ENCODE assay signal across 33 cellular contexts in genomic region chr3:113300596-113300995, GRCh38.
"Had no signal": no experiment of that assay in that cellular context is flagged by ENCODE, and none has a peak within 500 bp of the region (broad histone marks: within the 10 kb centered on the region; RNA-seq: fewer than 3 reads in every experiment).

No MANE protein-coding gene starts in this region.

- DNase-seq: activated B cell treated with CpG ODN at 0.5 μM for 24 hours; activated CD4-positive, alpha-beta memory T cell treated with anti-CD3 and anti-CD28 coated beads for 36 hours; activated CD4-positive, alpha-beta T cell treated with anti-CD3 and anti-CD28 coated beads for 4 hours; activated CD4-positive, alpha-beta T cell treated with anti-CD3 and anti-CD28 coated beads, Interleukin-2, amount 10 ng/mL, durations not matched to agents 24 days and 14 days; activated CD4-positive, alpha-beta T cell treated with anti-CD3 and anti-CD28 coated beads, Interleukin-2, amount 50 U/mL, for 1 hour; activated CD4-positive, alpha-beta T cell treated with anti-CD3 and anti-CD28 coated beads, Interleukin-2, amount 50 U/mL, for 4 hours; activated CD4-positive, CD25-positive, alpha-beta regulatory T cell treated with anti-CD3 and anti-CD28 coated beads, Interleukin-2, amount 50 U/mL, for 72 hours; activated CD8-positive, alpha-beta memory T cell treated with anti-CD3 and anti-CD28 coated beads, Interleukin-2, amount 50 U/mL, for 4 hours; activated CD8-positive, alpha-beta T cell treated with anti-CD3 and anti-CD28 coated beads for 36 hours; activated effector memory CD4-positive, alpha-beta T cell treated with anti-CD3 and anti-CD28 coated beads, Interleukin-2, amount 50 U/mL, for 16 hours; activated gamma-delta T cell treated with Interleukin-2 at 50 U/mL for 16 hours; activated naive CD4-positive, alpha-beta T cell; activated naive CD4-positive, alpha-beta T cell treated with anti-CD3 and anti-CD28 coated beads for 36 hours; activated naive CD4-positive, alpha-beta T cell treated with anti-CD3 and anti-CD28 coated beads, Interleukin-2, amount 50 U/mL, for 16 hours; activated naive CD8-positive, alpha-beta T cell treated with anti-CD3 and anti-CD28 coated beads for 36 hours; activated T-cell treated with anti-CD3 and anti-CD28 coated beads for 4 hours; activated T-cell treated with anti-CD3 and anti-CD28 coated beads, Interleukin-2, amount 50 U/mL, for 1 hour; activated T-cell treated with anti-CD3 and anti-CD28 coated beads, Interleukin-2, amount 50 U/mL, for 4 hours; activated T-cell treated with anti-CD3 and anti-CD28 coated beads, Interleukin-2, amount 50 U/mL, for 72 hours; adrenal gland; amniotic stem cell; aorta; body of pancreas; brain microvascular endothelial cell; central memory CD4-positive, alpha-beta T cell; T-helper 2 cell; T-helper 9 cell had no signal

- H3K4me3 ChIP-seq: adrenal gland, body of pancreas, breast epithelium had no signal

- FAIRE-seq: astrocyte, TTC549 had no signal

- H3K9me3 ChIP-seq: adrenal gland, body of pancreas, breast epithelium had no signal

- H3K27me3 ChIP-seq: adrenal gland, body of pancreas, brain microvascular endothelial cell, breast epithelium had no signal

- H3K36me3 ChIP-seq: adrenal gland, brain microvascular endothelial cell had no signal

- H3K4me1 ChIP-seq: adrenal gland, body of pancreas, breast epithelium had no signal

- ATAC-seq: activated CD8-positive, alpha-beta T cell treated with anti-CD3 and anti-CD28 coated beads for 36 hours; activated naive CD4-positive, alpha-beta T cell treated with anti-CD3 and anti-CD28 coated beads, Interleukin-2, amount 50 U/mL, for 72 hours; activated T-cell treated with anti-CD3 and anti-CD28 coated beads, Interleukin-2, amount 50 U/mL, for 4 hours; activated T-cell treated with anti-CD3 and anti-CD28 coated beads, Interleukin-2, amount 50 U/mL, for 72 hours; activated T-helper 17 cell treated with anti-CD3 and anti-CD28 coated beads, Interleukin-2, amount 50 U/mL, for 72 hours; body of pancreas had no signal

- H3K27ac ChIP-seq: adrenal gland, body of pancreas, brain microvascular endothelial cell, breast epithelium, VCaP had no signal
